2 cellular contexts compared by ENCODE assay signal in the genomic region with DNA sequence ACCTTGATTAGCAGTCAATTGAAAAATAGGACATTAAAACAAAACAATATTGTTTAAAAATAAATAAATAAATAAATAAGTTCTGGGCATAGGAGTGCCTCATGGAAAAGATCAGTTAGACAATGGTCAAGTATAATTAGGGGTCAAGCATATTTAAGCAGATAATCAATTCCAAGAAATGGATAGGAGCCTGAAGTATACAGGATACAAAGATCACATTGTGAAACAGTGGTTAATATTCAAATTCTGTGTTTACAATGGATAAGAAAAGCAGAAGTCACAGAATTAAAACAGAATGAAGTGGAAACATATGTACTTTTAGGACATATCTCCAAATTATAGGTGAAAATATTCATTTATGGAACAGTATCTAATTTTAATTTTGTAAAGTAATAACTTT.
TF ChIP-seq lines count a peak whose summit lies in the region.

No MANE protein-coding gene starts in this region.

TF ChIP-seq in liver, 16 proteins besides CTCF, POLR2A, EP300 and RAD21:
- TF ChIP-seq FOXA2 (IDR thresholded peaks at IDR 0.05) (peak; percentile 21), RXRA (IDR thresholded peaks at IDR 0.05) (peak in 1 of 2 donors; percentile 32), HNF4A (conservative IDR thresholded peaks at IDR 0.05) (peak; percentile 61 to 85), HNF4G (IDR thresholded peaks at IDR 0.05) (peak; percentile 34), JUND (IDR thresholded peaks at IDR 0.05) (peak in 1 of 2 donors; percentile 12), EGR1 (IDR thresholded peaks at IDR 0.05; ENCODE audit: low read depth in 2 of 2) (no peak), TAF1 (conservative IDR thresholded peaks at IDR 0.05) (no peak), FOXA1 (IDR thresholded peaks at IDR 0.05) (peak; percentile 19)
- TF ChIP-seq, protein P1, sequence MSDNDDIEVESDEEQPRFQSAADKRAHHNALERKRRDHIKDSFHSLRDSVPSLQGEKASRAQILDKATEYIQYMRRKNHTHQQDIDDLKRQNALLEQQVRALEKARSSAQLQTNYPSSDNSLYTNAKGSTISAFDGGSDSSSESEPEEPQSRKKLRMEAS (IDR thresholded peaks at IDR 0.05) = no peak

TF ChIP-seq in HepG2, 621 proteins besides CTCF, POLR2A, EP300 and RAD21:
- TF ChIP-seq, protein P2, sequence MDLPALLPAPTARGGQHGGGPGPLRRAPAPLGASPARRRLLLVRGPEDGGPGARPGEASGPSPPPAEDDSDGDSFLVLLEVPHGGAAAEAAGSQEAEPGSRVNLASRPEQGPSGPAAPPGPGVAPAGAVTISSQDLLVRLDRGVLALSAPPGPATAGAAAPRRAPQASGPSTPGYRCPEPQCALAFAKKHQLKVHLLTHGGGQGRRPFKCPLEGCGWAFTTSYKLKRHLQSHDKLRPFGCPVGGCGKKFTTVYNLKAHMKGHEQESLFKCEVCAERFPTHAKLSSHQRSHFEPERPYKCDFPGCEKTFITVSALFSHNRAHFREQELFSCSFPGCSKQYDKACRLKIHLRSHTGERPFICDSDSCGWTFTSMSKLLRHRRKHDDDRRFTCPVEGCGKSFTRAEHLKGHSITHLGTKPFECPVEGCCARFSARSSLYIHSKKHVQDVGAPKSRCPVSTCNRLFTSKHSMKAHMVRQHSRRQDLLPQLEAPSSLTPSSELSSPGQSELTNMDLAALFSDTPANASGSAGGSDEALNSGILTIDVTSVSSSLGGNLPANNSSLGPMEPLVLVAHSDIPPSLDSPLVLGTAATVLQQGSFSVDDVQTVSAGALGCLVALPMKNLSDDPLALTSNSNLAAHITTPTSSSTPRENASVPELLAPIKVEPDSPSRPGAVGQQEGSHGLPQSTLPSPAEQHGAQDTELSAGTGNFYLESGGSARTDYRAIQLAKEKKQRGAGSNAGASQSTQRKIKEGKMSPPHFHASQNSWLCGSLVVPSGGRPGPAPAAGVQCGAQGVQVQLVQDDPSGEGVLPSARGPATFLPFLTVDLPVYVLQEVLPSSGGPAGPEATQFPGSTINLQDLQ (CRISPR knock-in tag; IDR thresholded peaks at IDR 0.05) = no peak
- TF ChIP-seq, protein P3, sequence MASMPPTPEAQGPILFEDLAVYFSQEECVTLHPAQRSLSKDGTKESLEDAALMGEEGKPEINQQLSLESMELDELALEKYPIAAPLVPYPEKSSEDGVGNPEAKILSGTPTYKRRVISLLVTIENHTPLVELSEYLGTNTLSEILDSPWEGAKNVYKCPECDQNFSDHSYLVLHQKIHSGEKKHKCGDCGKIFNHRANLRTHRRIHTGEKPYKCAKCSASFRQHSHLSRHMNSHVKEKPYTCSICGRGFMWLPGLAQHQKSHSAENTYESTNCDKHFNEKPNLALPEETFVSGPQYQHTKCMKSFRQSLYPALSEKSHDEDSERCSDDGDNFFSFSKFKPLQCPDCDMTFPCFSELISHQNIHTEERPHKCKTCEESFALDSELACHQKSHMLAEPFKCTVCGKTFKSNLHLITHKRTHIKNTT (CRISPR knock-in tag; IDR thresholded peaks at IDR 0.05) = no peak
- TF ChIP-seq ZMYM4 (CRISPR knock-in tag; IDR thresholded peaks at IDR 0.05) = no peak
- TF ChIP-seq ZNF644 (CRISPR knock-in tag; IDR thresholded peaks at IDR 0.05; ENCODE audit: low read depth) = no peak
- TF ChIP-seq, protein P4, sequence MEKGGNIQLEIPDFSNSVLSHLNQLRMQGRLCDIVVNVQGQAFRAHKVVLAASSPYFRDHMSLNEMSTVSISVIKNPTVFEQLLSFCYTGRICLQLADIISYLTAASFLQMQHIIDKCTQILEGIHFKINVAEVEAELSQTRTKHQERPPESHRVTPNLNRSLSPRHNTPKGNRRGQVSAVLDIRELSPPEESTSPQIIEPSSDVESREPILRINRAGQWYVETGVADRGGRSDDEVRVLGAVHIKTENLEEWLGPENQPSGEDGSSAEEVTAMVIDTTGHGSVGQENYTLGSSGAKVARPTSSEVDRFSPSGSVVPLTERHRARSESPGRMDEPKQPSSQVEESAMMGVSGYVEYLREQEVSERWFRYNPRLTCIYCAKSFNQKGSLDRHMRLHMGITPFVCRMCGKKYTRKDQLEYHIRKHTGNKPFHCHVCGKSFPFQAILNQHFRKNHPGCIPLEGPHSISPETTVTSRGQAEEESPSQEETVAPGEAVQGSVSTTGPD (CRISPR knock-in tag; IDR thresholded peaks at IDR 0.05) = no peak
- TF ChIP-seq, protein P5, sequence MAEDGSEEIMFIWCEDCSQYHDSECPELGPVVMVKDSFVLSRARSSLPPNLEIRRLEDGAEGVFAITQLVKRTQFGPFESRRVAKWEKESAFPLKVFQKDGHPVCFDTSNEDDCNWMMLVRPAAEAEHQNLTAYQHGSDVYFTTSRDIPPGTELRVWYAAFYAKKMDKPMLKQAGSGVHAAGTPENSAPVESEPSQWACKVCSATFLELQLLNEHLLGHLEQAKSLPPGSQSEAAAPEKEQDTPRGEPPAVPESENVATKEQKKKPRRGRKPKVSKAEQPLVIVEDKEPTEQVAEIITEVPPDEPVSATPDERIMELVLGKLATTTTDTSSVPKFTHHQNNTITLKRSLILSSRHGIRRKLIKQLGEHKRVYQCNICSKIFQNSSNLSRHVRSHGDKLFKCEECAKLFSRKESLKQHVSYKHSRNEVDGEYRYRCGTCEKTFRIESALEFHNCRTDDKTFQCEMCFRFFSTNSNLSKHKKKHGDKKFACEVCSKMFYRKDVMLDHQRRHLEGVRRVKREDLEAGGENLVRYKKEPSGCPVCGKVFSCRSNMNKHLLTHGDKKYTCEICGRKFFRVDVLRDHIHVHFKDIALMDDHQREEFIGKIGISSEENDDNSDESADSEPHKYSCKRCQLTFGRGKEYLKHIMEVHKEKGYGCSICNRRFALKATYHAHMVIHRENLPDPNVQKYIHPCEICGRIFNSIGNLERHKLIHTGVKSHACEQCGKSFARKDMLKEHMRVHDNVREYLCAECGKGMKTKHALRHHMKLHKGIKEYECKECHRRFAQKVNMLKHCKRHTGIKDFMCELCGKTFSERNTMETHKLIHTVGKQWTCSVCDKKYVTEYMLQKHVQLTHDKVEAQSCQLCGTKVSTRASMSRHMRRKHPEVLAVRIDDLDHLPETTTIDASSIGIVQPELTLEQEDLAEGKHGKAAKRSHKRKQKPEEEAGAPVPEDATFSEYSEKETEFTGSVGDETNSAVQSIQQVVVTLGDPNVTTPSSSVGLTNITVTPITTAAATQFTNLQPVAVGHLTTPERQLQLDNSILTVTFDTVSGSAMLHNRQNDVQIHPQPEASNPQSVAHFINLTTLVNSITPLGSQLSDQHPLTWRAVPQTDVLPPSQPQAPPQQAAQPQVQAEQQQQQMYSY (CRISPR knock-in tag; IDR thresholded peaks at IDR 0.05) = no peak
- no peak for TF ChIP-seq ZNF329 (CRISPR knock-in tag; IDR thresholded peaks at IDR 0.05; ENCODE audit: low read depth)
- TF ChIP-seq, protein P6, sequence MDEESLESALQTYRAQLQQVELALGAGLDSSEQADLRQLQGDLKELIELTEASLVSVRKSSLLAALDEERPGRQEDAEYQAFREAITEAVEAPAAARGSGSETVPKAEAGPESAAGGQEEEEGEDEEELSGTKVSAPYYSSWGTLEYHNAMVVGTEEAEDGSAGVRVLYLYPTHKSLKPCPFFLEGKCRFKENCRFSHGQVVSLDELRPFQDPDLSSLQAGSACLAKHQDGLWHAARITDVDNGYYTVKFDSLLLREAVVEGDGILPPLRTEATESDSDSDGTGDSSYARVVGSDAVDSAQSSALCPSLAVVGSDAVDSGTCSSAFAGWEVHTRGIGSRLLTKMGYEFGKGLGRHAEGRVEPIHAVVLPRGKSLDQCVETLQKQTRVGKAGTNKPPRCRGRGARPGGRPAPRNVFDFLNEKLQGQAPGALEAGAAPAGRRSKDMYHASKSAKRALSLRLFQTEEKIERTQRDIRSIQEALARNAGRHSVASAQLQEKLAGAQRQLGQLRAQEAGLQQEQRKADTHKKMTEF (CRISPR knock-in tag; IDR thresholded peaks at IDR 0.05) = no peak
- no peak for TF ChIP-seq RBM22 (optimal IDR thresholded peaks at IDR 0.05; ENCODE audit: low read length)
- TF ChIP-seq, protein P7, sequence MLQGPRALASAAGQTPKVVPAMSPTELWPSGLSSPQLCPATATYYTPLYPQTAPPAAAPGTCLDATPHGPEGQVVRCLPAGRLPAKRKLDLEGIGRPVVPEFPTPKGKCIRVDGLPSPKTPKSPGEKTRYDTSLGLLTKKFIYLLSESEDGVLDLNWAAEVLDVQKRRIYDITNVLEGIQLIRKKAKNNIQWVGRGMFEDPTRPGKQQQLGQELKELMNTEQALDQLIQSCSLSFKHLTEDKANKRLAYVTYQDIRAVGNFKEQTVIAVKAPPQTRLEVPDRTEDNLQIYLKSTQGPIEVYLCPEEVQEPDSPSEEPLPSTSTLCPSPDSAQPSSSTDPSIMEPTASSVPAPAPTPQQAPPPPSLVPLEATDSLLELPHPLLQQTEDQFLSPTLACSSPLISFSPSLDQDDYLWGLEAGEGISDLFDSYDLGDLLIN (CRISPR knock-in tag; IDR thresholded peaks at IDR 0.05; ENCODE audit: borderline replicate concordance) = no peak
- no peak for TF ChIP-seq BORCS8-MEF2B (CRISPR knock-in tag; IDR thresholded peaks at IDR 0.05)
- no peak for TF ChIP-seq FOXP1 (IDR thresholded peaks at IDR 0.05)
- TF ChIP-seq FOXP1 (CRISPR knock-in tag; IDR thresholded peaks at IDR 0.05) = no peak
- no peak for TF ChIP-seq ZNF383 (CRISPR knock-in tag; IDR thresholded peaks at IDR 0.05; ENCODE audit: borderline replicate concordance)
